ENCODE assay signal across 24 cellular contexts in the genomic region with DNA sequence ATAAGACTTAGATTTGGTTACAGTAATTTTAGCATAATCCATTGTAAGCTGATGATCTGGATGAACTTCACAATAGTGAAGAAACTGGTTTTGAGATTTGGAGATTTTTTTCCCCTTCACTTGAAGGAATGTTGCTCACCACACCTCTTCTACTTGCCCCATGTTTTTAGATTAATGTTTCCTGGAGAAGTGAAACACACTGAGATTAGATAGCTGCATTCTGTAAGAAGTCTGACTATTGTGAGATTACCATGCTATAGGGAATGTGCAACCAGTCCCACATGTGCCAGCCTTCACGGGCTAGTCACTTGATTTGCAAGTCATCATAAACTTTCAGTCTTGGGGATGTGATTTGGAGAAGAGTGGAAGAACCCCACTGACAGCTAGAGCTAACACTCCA. TPM values are rescaled to one million over a fixed set of nuclear protein-coding genes. Genes with fewer than 3 reads are reported as not detected.
DNase-seq lines count a peak whose midpoint lies in the region; FAIRE-seq and TF ChIP-seq lines count a peak whose summit lies in the region.
"Had no signal": no experiment of that assay in that cellular context is flagged by ENCODE, and none has a peak within 500 bp of the region (broad histone marks: within the 10 kb centered on the region; RNA-seq: fewer than 3 reads in every experiment).

No MANE protein-coding gene starts in this region.

- H3K4me3 Mint-ChIP-seq in Caco-2 (ENCODE audit: unreplicated experiment): no peak overlapping the region
- H3K4me3 Mint-ChIP-seq: CD4-positive, alpha-beta memory T cell had no signal

- peaks cover 6% of the 10 kb centered on the region for H3K4me1 Mint-ChIP-seq in Caco-2 (ENCODE audit: low read depth, unreplicated experiment)
- H3K4me1 Mint-ChIP-seq: CD4-positive, alpha-beta memory T cell had no signal

- BruUV-seq in Caco-2 (replicated peaks; lab: Mats Ljungman, UMichigan): no TSS peak

- H3K27me3 Mint-ChIP-seq in Caco-2 (ENCODE audit: insufficient read depth, unreplicated experiment): no peaks in the 10 kb centered on the region
- H3K27me3 Mint-ChIP-seq: IgD-negative memory B cell had no signal

- WGBS in small intestine, 3 donors: 7 to 40% (median 17%) methylated on average over 1 of the region's 1 CpG

- no peaks in the 10 kb centered on the region for H3K9me3 Mint-ChIP-seq in Caco-2 (ENCODE audit: unreplicated experiment)
- H3K9me3 Mint-ChIP-seq: CD4-positive, alpha-beta memory T cell; IgD-negative memory B cell had no signal

- H3K27ac Mint-ChIP-seq in Caco-2 (ENCODE audit: unreplicated experiment): no peak overlapping the region
- H3K27ac Mint-ChIP-seq: CD4-positive, alpha-beta memory T cell had no signal

- CTCF ChIA-PET in Caco-2 (lab: Charles Lee): no interaction called here

- H3K36me3 Mint-ChIP-seq in Caco-2 (ENCODE audit: insufficient read depth, unreplicated experiment): no peaks in the 10 kb centered on the region
- H3K36me3 Mint-ChIP-seq: CD4-positive, alpha-beta memory T cell; IgD-negative memory B cell had no signal

- TF ChIP-seq CTCF in Caco-2 (IDR thresholded peaks at IDR 0.05; ENCODE audit: insufficient read depth in 1 of 2, low read depth in 1 of 2, low read length in 1 of 2, severe bottlenecking in 1 of 2, unreplicated experiment in 1 of 2): no peak

- H3K4me1 ChIP-seq in small intestine (ENCODE audit: control insufficient read depth in 2 of 2, insufficient read depth in 1 of 2, low read depth in 1 of 2, low read length in 1 of 2) (no peaks in the 10 kb centered on the region), Caco-2 (peaks cover 21% of the 10 kb centered on the region)

- intact Hi-C loops in Caco-2 (cut with micrococcal nuclease; ENCODE audit: unreplicated experiment): no loop called here

- H3K27me3 ChIP-seq in small intestine (ENCODE audit: control insufficient read depth in 2 of 2, insufficient read depth in 2 of 2, low read length in 2 of 2) (no peaks in the 10 kb centered on the region), Caco-2 (replicated peaks; ENCODE audit: control insufficient read depth, insufficient read depth, low read length) (no peaks in the 10 kb centered on the region)

- no peaks in the 10 kb centered on the region for H3K9me3 ChIP-seq in small intestine (ENCODE audit: control insufficient read depth, low read depth)
- H3K9me3 ChIP-seq in Caco-2: no peaks in the 10 kb centered on the region

- H3K4me3 ChIP-seq in small intestine (ENCODE audit: low read depth in 1 of 2, low read length in 2 of 2) (no peak overlapping the region), Caco-2 (ENCODE audit: low read depth, low read length) (no peak overlapping the region)
- H3K4me3 ChIP-seq: SK-N-MC had no signal

- POLR2A ChIA-PET in Caco-2 (lab: Charles Lee): no interaction called here

- no peak overlapping the region for H3K27ac ChIP-seq in small intestine (ENCODE audit: low read depth in 1 of 2, low read length in 1 of 2)
- H3K27ac ChIP-seq: RWPE1, SK-N-MC had no signal

- no peak for FAIRE-seq in small intestine (lab: Jason Lieb, UNC)
- FAIRE-seq: GM18507 had no signal

- H3K36me3 ChIP-seq in small intestine (ENCODE audit: control insufficient read depth in 2 of 2, insufficient read depth in 2 of 2, low read length in 2 of 2) (no peaks in the 10 kb centered on the region), Caco-2 (ENCODE audit: control insufficient read depth, insufficient read depth, low read length) (no peaks in the 10 kb centered on the region)

- DNase-seq in CD1c-positive myeloid dendritic cell (ENCODE audit: extremely low spot score): peak; percentile 28
- DNase-seq in MV-4-11 (lab: John Stamatoyannopoulos, UW): peak; percentile 70
- DNase-seq in amniotic epithelial cell (ENCODE audit: low read depth): peak; percentile 55
- peak; percentile 49 for DNase-seq in small intestine
- DNase-seq in NCI-H69 (lab: John Stamatoyannopoulos, UW): no peak
- no peak for DNase-seq in GDM1 (lab: John Stamatoyannopoulos, UW)
- DNase-seq in Caco-2: no peak
- DNase-seq: CD4-positive, alpha-beta memory T cell; DND-41; GOT3; Karpas-422; NCI-H1092 treated with DMSO at 0.1 percent for 48 hours; NCI-H146; NCI-H2029 treated with DMSO at 0.1 percent for 48 hours; NCI-H345; NCI-H524; NCI-H82; PC-3; SHP77 treated with DMSO at 0.1 percent for 48 hours; SW 1271 had no signal

RNA-seq across cellular contexts. Expression of gene CCNYL1, which starts 7.4 kb away (rescaled TPM):
- 10 to 100 TPM in 2 of 3 donors, 1 to 10 TPM in 1; 8.2 to 15.2 (median 15.1) TPM for polyA plus RNA-seq in small intestine
- 39.4 and 40.7 TPM in 2 replicates for total RNA-seq in Caco-2 (2022)

Comparison
In these comparisons a context has a peak if more than half of its experiments do, and no peak if none do; other contexts are left out.
1. DNase-seq: peak in CD1c-positive myeloid dendritic cell (single experiment), MV-4-11 (single experiment), amniotic epithelial cell (single experiment) and small intestine (single experiment); none in NCI-H69 (single experiment), GDM1 (single experiment) and Caco-2 (0 of 2).